Comparison of ENCODE assay signal across 1 cellular context in the genomic region with DNA sequence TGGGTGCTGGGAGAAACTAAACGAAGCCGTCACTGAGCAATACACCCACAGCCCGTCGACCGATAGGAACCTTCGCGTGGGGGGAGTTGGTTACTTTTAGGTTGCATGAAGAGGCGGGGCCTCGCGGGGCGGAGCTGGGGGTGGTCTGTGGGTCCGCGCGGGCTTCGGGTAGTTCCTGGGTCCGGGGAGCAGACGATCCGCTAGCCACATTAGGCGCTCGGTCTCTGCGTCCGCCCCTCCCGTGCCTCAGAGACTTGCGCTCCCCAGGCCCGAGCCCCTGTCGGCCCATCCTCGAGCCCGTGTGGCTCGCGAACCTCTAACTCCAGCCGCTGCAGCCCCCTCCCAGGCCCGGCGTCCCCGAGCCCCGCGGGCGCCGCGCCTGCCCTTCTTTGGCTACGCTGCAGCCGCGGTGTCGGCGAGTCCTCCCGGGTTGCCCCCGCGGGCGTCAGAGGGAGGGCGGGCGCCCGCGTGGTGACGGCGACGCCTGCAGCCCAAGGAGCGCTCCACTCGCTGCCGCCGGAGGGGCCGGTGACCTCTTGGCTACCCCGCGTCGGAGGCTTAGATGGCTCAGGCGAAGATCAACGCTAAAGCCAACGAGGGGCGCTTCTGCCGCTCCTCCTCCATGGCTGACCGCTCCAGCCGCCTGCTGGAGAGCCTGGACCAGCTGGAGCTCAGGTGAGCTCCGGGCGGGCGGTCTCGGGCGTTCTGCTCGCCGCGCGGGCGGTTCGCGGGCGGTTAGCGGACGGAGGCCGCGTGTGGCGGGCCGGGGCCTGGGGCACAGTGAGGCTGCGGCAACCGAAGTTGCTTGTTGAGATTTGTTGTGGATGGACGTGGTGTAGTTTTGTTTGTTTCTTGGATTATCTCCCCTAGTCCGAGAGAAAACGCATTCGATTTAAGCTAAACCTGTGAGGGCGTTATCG.
A peak's percentile ranks its signal among the peaks of the same experiment; 100 is the strongest.
TF ChIP-seq lines count a peak whose summit lies in the region.

Gene BAG2 (plus strand): TSS at position 191 of the 920 bp plus-strand sequence. CDS start 372 bp downstream, at position 563.

TF ChIP-seq in HepG2, 621 proteins besides CTCF, POLR2A, EP300 and RAD21 (continued from another document and continues in another):
- TF ChIP-seq ZNF18 (CRISPR knock-in tag; IDR thresholded peaks at IDR 0.05; ENCODE audit: insufficient replicate concordance) (peak; percentile 86), ZNF253 (CRISPR knock-in tag; IDR thresholded peaks at IDR 0.05; ENCODE audit: borderline replicate concordance) (no peak; the same call in none of the 2 replicates), BCLAF1 (IDR thresholded peaks at IDR 0.05) (no peak), RARG (CRISPR knock-in tag; IDR thresholded peaks at IDR 0.05; ENCODE audit: low read depth) (no peak), ELF3 (CRISPR knock-in tag; IDR thresholded peaks at IDR 0.05) (0 out of 2 replicates have a peak, but pooled peaks have one; percentile 11), STAT6 (CRISPR knock-in tag; IDR thresholded peaks at IDR 0.05; ENCODE audit: borderline replicate concordance) (no peak; the same call in 1 of the 2 replicates), ZNF75D (CRISPR knock-in tag; IDR thresholded peaks at IDR 0.05; ENCODE audit: borderline replicate concordance) (no peak), ZNF629 (CRISPR knock-in tag; conservative IDR thresholded peaks at IDR 0.05) (peak; percentile 62; the same call in 1 of the 2 replicates), CEBPB (IDR thresholded peaks at IDR 0.05; ENCODE audit: borderline replicate concordance, low read depth, low read length) (no peak), ZNF781 (CRISPR knock-in tag; IDR thresholded peaks at IDR 0.05; ENCODE audit: borderline replicate concordance, not compliant biosample characterization) (no peak), CC2D1A (CRISPR knock-in tag; IDR thresholded peaks at IDR 0.05) (no peak), BRD4 (CRISPR knock-in tag; IDR thresholded peaks at IDR 0.05) (peak; percentile 92), PPARG (CRISPR knock-in tag; conservative IDR thresholded peaks at IDR 0.05) (peak; percentile 35), KDM3A (CRISPR knock-in tag; IDR thresholded peaks at IDR 0.05; ENCODE audit: low read depth) (peak; percentile 83), ONECUT2 (CRISPR knock-in tag; IDR thresholded peaks at IDR 0.05) (no peak), AGO2 (optimal IDR thresholded peaks at IDR 0.05; ENCODE audit: low read depth, low read length) (peak; percentile 99), ZNF17 (CRISPR knock-in tag; IDR thresholded peaks at IDR 0.05) (peak; percentile 84), HOXA3 (CRISPR knock-in tag; IDR thresholded peaks at IDR 0.05) (peak; percentile 85), TAF1 (CRISPR knock-in tag; IDR thresholded peaks at IDR 0.05) (peak; percentile 92), SP4 (CRISPR knock-in tag; IDR thresholded peaks at IDR 0.05) (peak; percentile 42; the same call in 1 of the 2 replicates), NFATC3 (CRISPR knock-in tag; IDR thresholded peaks at IDR 0.05) (no peak), ZNF33A (CRISPR knock-in tag; IDR thresholded peaks at IDR 0.05; ENCODE audit: borderline replicate concordance) (no peak), ZBTB1 (CRISPR knock-in tag; IDR thresholded peaks at IDR 0.05; ENCODE audit: borderline replicate concordance) (no peak), ZBTB49 (CRISPR knock-in tag; IDR thresholded peaks at IDR 0.05; ENCODE audit: borderline replicate concordance) (no peak), ZSCAN22 (CRISPR knock-in tag; IDR thresholded peaks at IDR 0.05) (0 out of 2 replicates have a peak, but pooled peaks have one; percentile 63), ZNF773 (CRISPR knock-in tag; IDR thresholded peaks at IDR 0.05; ENCODE audit: borderline replicate concordance) (peak; percentile 65; the same call in 1 of the 2 replicates), SATB2 (CRISPR knock-in tag; IDR thresholded peaks at IDR 0.05) (peak; percentile 87), ZKSCAN8 (CRISPR knock-in tag; IDR thresholded peaks at IDR 0.05; ENCODE audit: borderline replicate concordance) (no peak), CREB1 (IDR thresholded peaks at IDR 0.05) (peak; percentile 80), CREB1 (CRISPR knock-in tag; IDR thresholded peaks at IDR 0.05) (0 out of 2 replicates have a peak, but pooled peaks have one; percentile 31), KDM2A (CRISPR knock-in tag; IDR thresholded peaks at IDR 0.05; ENCODE audit: borderline replicate concordance, low read depth) (peak; percentile 96), KMT2B (CRISPR knock-in tag; IDR thresholded peaks at IDR 0.05) (peak; percentile 80), GPN1 (CRISPR knock-in tag; IDR thresholded peaks at IDR 0.05; ENCODE audit: borderline replicate concordance) (peak; percentile 65; the same call in 1 of the 2 replicates)
- TF ChIP-seq, protein P1, sequence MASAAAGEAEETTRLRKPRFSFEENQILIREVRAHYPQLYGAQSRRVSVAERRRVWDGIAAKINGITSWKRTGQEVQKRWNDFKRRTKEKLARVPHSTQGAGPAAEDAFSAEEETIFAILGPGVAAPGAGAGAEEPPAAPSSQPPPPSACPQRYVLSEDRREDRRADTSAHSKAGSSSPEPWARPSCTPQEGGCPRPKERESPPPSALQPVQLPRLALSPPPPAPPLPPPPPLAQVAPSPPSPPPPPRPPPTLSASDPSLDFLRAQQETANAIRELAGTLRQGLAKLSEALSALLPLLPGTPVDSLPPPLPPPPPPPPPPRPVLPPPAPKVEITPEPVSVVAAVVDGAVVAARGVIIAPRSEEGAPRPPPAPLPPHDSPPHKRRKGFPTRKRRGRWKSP (CRISPR knock-in tag; IDR thresholded peaks at IDR 0.05), result peak; percentile 88; the same call in 1 of the 2 replicates
- TF ChIP-seq, protein P2, sequence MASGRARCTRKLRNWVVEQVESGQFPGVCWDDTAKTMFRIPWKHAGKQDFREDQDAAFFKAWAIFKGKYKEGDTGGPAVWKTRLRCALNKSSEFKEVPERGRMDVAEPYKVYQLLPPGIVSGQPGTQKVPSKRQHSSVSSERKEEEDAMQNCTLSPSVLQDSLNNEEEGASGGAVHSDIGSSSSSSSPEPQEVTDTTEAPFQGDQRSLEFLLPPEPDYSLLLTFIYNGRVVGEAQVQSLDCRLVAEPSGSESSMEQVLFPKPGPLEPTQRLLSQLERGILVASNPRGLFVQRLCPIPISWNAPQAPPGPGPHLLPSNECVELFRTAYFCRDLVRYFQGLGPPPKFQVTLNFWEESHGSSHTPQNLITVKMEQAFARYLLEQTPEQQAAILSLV (CRISPR knock-in tag; IDR thresholded peaks at IDR 0.05; ENCODE audit: borderline replicate concordance), result peak; percentile 98
- TF ChIP-seq, protein P3, sequence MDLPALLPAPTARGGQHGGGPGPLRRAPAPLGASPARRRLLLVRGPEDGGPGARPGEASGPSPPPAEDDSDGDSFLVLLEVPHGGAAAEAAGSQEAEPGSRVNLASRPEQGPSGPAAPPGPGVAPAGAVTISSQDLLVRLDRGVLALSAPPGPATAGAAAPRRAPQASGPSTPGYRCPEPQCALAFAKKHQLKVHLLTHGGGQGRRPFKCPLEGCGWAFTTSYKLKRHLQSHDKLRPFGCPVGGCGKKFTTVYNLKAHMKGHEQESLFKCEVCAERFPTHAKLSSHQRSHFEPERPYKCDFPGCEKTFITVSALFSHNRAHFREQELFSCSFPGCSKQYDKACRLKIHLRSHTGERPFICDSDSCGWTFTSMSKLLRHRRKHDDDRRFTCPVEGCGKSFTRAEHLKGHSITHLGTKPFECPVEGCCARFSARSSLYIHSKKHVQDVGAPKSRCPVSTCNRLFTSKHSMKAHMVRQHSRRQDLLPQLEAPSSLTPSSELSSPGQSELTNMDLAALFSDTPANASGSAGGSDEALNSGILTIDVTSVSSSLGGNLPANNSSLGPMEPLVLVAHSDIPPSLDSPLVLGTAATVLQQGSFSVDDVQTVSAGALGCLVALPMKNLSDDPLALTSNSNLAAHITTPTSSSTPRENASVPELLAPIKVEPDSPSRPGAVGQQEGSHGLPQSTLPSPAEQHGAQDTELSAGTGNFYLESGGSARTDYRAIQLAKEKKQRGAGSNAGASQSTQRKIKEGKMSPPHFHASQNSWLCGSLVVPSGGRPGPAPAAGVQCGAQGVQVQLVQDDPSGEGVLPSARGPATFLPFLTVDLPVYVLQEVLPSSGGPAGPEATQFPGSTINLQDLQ (CRISPR knock-in tag; IDR thresholded peaks at IDR 0.05), result peak; percentile 76; the same call in 1 of the 2 replicates
- TF ChIP-seq, protein P4, sequence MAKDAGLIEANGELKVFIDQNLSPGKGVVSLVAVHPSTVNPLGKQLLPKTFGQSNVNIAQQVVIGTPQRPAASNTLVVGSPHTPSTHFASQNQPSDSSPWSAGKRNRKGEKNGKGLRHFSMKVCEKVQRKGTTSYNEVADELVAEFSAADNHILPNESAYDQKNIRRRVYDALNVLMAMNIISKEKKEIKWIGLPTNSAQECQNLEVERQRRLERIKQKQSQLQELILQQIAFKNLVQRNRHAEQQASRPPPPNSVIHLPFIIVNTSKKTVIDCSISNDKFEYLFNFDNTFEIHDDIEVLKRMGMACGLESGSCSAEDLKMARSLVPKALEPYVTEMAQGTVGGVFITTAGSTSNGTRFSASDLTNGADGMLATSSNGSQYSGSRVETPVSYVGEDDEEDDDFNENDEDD (CRISPR knock-in tag; IDR thresholded peaks at IDR 0.05; ENCODE audit: borderline replicate concordance), result peak; percentile 77; the same call in 1 of the 2 replicates
- TF ChIP-seq, protein P5, sequence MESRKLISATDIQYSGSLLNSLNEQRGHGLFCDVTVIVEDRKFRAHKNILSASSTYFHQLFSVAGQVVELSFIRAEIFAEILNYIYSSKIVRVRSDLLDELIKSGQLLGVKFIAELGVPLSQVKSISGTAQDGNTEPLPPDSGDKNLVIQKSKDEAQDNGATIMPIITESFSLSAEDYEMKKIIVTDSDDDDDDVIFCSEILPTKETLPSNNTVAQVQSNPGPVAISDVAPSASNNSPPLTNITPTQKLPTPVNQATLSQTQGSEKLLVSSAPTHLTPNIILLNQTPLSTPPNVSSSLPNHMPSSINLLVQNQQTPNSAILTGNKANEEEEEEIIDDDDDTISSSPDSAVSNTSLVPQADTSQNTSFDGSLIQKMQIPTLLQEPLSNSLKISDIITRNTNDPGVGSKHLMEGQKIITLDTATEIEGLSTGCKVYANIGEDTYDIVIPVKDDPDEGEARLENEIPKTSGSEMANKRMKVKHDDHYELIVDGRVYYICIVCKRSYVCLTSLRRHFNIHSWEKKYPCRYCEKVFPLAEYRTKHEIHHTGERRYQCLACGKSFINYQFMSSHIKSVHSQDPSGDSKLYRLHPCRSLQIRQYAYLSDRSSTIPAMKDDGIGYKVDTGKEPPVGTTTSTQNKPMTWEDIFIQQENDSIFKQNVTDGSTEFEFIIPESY (CRISPR knock-in tag; IDR thresholded peaks at IDR 0.05), result peak; percentile 24; the same call in 1 of the 2 replicates
